Comparison of ENCODE assay signal across 22 cellular contexts in genomic region chr2:231819449-231820042, GRCh38. TPM values are rescaled to one million over a fixed set of nuclear protein-coding genes. Genes with fewer than 3 reads are reported as not detected.
A peak's percentile ranks its signal among the peaks of the same experiment; 100 is the strongest.
DNase-seq lines count a peak whose midpoint lies in the region; ATAC-seq and FAIRE-seq lines count a peak whose summit lies in the region.
"Had no signal": no experiment of that assay in that cellular context is flagged by ENCODE, and none has a peak within 500 bp of the region (broad histone marks: within the 10 kb centered on the region; RNA-seq: fewer than 3 reads in every experiment).

No MANE protein-coding gene starts in this region.

- H3K4me1 Mint-ChIP-seq in activated naive CD8-positive, alpha-beta T cell treated with anti-CD3 and anti-CD28 coated beads, Interleukin-2, amount 50 U/mL, for 24 hours = no peaks in the 10 kb centered on the region
- H3K4me1 Mint-ChIP-seq in activated naive CD8-positive, alpha-beta T cell treated with anti-CD3 and anti-CD28 coated beads for 36 hours = no peaks in the 10 kb centered on the region
- no peaks in the 10 kb centered on the region for H3K4me1 Mint-ChIP-seq in natural killer cell treated with Interleukin-12 subunit alpha and Interleukin-12 subunit beta and Interleukin-15 and Interleukin-18, amount 100 ng/mL, for 72 hours (ENCODE audit: low read depth in 2 of 2)
- H3K4me1 Mint-ChIP-seq: GM23338 had no signal

- ATAC-seq in activated naive CD8-positive, alpha-beta T cell treated with anti-CD3 and anti-CD28 coated beads, Interleukin-2, amount 50 U/mL, for 24 hours = peak; percentile 24
- peak; percentile 20 to 36 for ATAC-seq in natural killer cell treated with Interleukin-12 subunit alpha and Interleukin-12 subunit beta and Interleukin-15 and Interleukin-18, amount 100 ng/mL, for 72 hours
- no peak for ATAC-seq in GM21825 (IDR thresholded peaks at IDR 0.05; ENCODE audit: unreplicated experiment)
- no peak for ATAC-seq in HG03442 (IDR thresholded peaks at IDR 0.05; ENCODE audit: unreplicated experiment)
- ATAC-seq in GM21515 (IDR thresholded peaks at IDR 0.05; ENCODE audit: unreplicated experiment) = no peak
- ATAC-seq: GM23338, PC-3 had no signal

- DNase-seq in activated naive CD8-positive, alpha-beta T cell treated with anti-CD3 and anti-CD28 coated beads, Interleukin-2, amount 50 U/mL, for 24 hours = no peak
- DNase-seq in activated naive CD8-positive, alpha-beta T cell treated with anti-CD3 and anti-CD28 coated beads for 36 hours = no peak
- DNase-seq in H4 (ENCODE audit: low spot score) (peak; percentile 1), RCC 7860 (ENCODE audit: low spot score) (peak; percentile 2)
- DNase-seq in natural killer cell treated with Interleukin-12 subunit alpha and Interleukin-12 subunit beta and Interleukin-15 and Interleukin-18, amount 100 ng/mL, for 72 hours (ENCODE audit: low spot score) = no peak
- DNase-seq: 8988T; CD4-positive, CD25-positive, alpha-beta regulatory T cell; DMS153; HCEC 1CT; NCI-H1092 treated with DMSO at 0.1 percent for 48 hours; NCI-H1436; NCI-H187; NCI-H2171 treated with DMSO at 0.1 percent for 48 hours; NCI-H524; NCI-H748 treated with DMSO at 0.1 percent for 48 hours; NK-92 treated with Interleukin-12 subunit alpha and Interleukin-12 subunit beta, amount 100 ng/mL, for 24 hours; PC-3; SIG-M5 had no signal

- no peak overlapping the region for H3K4me3 Mint-ChIP-seq in activated naive CD8-positive, alpha-beta T cell treated with anti-CD3 and anti-CD28 coated beads, Interleukin-2, amount 50 U/mL, for 24 hours
- no peak overlapping the region for H3K4me3 Mint-ChIP-seq in activated naive CD8-positive, alpha-beta T cell treated with anti-CD3 and anti-CD28 coated beads for 36 hours
- H3K4me3 Mint-ChIP-seq in natural killer cell treated with Interleukin-12 subunit alpha and Interleukin-12 subunit beta and Interleukin-15 and Interleukin-18, amount 100 ng/mL, for 72 hours = no peak overlapping the region
- H3K4me3 Mint-ChIP-seq: CD4-positive, CD25-positive, alpha-beta regulatory T cell; GM23338 had no signal

- peaks cover 5% of the 10 kb centered on the region for H3K36me3 Mint-ChIP-seq in activated naive CD8-positive, alpha-beta T cell treated with anti-CD3 and anti-CD28 coated beads, Interleukin-2, amount 50 U/mL, for 24 hours (ENCODE audit: low read depth)
- peaks cover 10% of the 10 kb centered on the region for H3K36me3 Mint-ChIP-seq in activated naive CD8-positive, alpha-beta T cell treated with anti-CD3 and anti-CD28 coated beads for 36 hours
- H3K36me3 Mint-ChIP-seq in natural killer cell treated with Interleukin-12 subunit alpha and Interleukin-12 subunit beta and Interleukin-15 and Interleukin-18, amount 100 ng/mL, for 72 hours = no peaks in the 10 kb centered on the region

- peaks cover 3% of the 10 kb centered on the region for H3K9me3 Mint-ChIP-seq in activated naive CD8-positive, alpha-beta T cell treated with anti-CD3 and anti-CD28 coated beads, Interleukin-2, amount 50 U/mL, for 24 hours
- no peaks in the 10 kb centered on the region for H3K9me3 Mint-ChIP-seq in activated naive CD8-positive, alpha-beta T cell treated with anti-CD3 and anti-CD28 coated beads for 36 hours
- no peaks in the 10 kb centered on the region for H3K9me3 Mint-ChIP-seq in natural killer cell treated with Interleukin-12 subunit alpha and Interleukin-12 subunit beta and Interleukin-15 and Interleukin-18, amount 100 ng/mL, for 72 hours

- H3K27me3 Mint-ChIP-seq in activated naive CD8-positive, alpha-beta T cell treated with anti-CD3 and anti-CD28 coated beads, Interleukin-2, amount 50 U/mL, for 24 hours = no peaks in the 10 kb centered on the region
- H3K27me3 Mint-ChIP-seq in activated naive CD8-positive, alpha-beta T cell treated with anti-CD3 and anti-CD28 coated beads for 36 hours = no peaks in the 10 kb centered on the region
- H3K27me3 Mint-ChIP-seq in natural killer cell treated with Interleukin-12 subunit alpha and Interleukin-12 subunit beta and Interleukin-15 and Interleukin-18, amount 100 ng/mL, for 72 hours = peaks cover 0 to 3% of the 10 kb centered on the region in 2 donors

- no peak for FAIRE-seq in RCC 7860 (lab: Jason Lieb, UNC)

- H3K27ac Mint-ChIP-seq in activated naive CD8-positive, alpha-beta T cell treated with anti-CD3 and anti-CD28 coated beads, Interleukin-2, amount 50 U/mL, for 24 hours = no peak overlapping the region
- H3K27ac Mint-ChIP-seq in activated naive CD8-positive, alpha-beta T cell treated with anti-CD3 and anti-CD28 coated beads for 36 hours = no peak overlapping the region
- H3K27ac Mint-ChIP-seq in natural killer cell treated with Interleukin-12 subunit alpha and Interleukin-12 subunit beta and Interleukin-15 and Interleukin-18, amount 100 ng/mL, for 72 hours = no peak overlapping the region
- H3K27ac Mint-ChIP-seq: CD4-positive, CD25-positive, alpha-beta regulatory T cell; GM23338 had no signal

RNA-seq across cellular contexts. Expression of gene COPS7B, which starts 33.3 kb away (rescaled TPM):
- 10 to 100 TPM; 50.2 to 55.2 TPM for total RNA-seq in activated naive CD8-positive, alpha-beta T cell treated with anti-CD3 and anti-CD28 coated beads for 36 hours
- total RNA-seq in H4 (2014; rRNA removed; shearing (Covaris generic)) = 14.7 and 21.7 TPM in 2 replicates
- total RNA-seq in natural killer cell treated with Interleukin-12 subunit alpha and Interleukin-12 subunit beta and Interleukin-15 and Interleukin-18, amount 100 ng/mL, for 72 hours = 10 to 100 TPM; 35.9 to 62.5 TPM

RNA-seq across cellular contexts. Expression of gene PDE6D, which starts 38.5 kb away (rescaled TPM):
- total RNA-seq in activated naive CD8-positive, alpha-beta T cell treated with anti-CD3 and anti-CD28 coated beads for 36 hours = 10 to 100 TPM; 23.6 to 26.4 TPM
- total RNA-seq in H4 (2014; rRNA removed; shearing (Covaris generic)) = 53.3 and 53.6 TPM in 2 replicates
- total RNA-seq in natural killer cell treated with Interleukin-12 subunit alpha and Interleukin-12 subunit beta and Interleukin-15 and Interleukin-18, amount 100 ng/mL, for 72 hours = 10 to 100 TPM; 25.3 to 29.4 TPM

Comparison
In these comparisons a context has a peak if more than half of its experiments do, and no peak if none do; other contexts are left out.
1. ATAC-seq: peak in activated naive CD8-positive, alpha-beta T cell treated with anti-CD3 and anti-CD28 coated beads, Interleukin-2, amount 50 U/mL, for 24 hours (single experiment) and natural killer cell treated with Interleukin-12 subunit alpha and Interleukin-12 subunit beta and Interleukin-15 and Interleukin-18, amount 100 ng/mL, for 72 hours (2 of 2); none in GM21825 (single experiment), HG03442 (single experiment) and GM21515 (single experiment).
2. DNase-seq: peak in H4 (single experiment) and RCC 7860 (single experiment); none in activated naive CD8-positive, alpha-beta T cell treated with anti-CD3 and anti-CD28 coated beads, Interleukin-2, amount 50 U/mL, for 24 hours (single experiment), activated naive CD8-positive, alpha-beta T cell treated with anti-CD3 and anti-CD28 coated beads for 36 hours (single experiment) and natural killer cell treated with Interleukin-12 subunit alpha and Interleukin-12 subunit beta and Interleukin-15 and Interleukin-18, amount 100 ng/mL, for 72 hours (single experiment).